8 cellular contexts compared by ENCODE assay signal in the genomic region with DNA sequence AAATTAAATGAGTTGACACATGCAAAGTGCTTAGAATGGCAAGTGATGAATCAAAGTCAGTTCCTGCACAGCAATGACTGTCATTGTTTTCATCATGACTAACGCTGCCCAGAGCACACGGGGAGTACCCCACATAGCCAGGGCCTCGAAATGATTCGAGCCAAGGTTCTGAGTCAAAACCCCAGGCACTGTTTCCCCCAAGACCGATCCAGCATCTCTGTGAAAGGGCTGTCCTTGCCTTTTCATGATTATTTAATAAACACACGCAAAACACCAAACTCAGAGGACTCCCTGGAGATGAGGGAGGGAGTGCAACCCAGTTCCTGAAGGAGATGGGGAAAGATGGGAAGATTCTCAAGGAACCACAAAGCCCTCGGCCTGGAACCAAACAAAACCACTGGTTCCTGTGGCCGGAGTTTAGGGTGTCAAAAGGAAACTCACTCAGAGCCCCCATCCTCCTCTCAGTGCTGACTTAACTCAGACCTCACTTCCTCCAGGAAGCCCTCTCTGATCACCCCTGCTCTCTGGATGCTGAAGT. TPM values are rescaled to one million over a fixed set of nuclear protein-coding genes. Genes with fewer than 3 reads are reported as not detected.
DNase-seq lines count a peak whose midpoint lies in the region; ATAC-seq and TF ChIP-seq lines count a peak whose summit lies in the region.
"Had no signal": no experiment of that assay in that cellular context is flagged by ENCODE, and none has a peak within 500 bp of the region (broad histone marks: within the 10 kb centered on the region; RNA-seq: fewer than 3 reads in every experiment).

No MANE protein-coding gene starts in this region.

- H3K27ac Mint-ChIP-seq in naive B cell = peak overlapping the region; percentile 76 to 96 (median 88)
- no peak overlapping the region for H3K27ac Mint-ChIP-seq in GM23338

- H2AFZ ChIP-seq in MM.1S (ENCODE audit: low read length) (no peak overlapping the region), GM23338 (no peak overlapping the region)

- H3K79me2 ChIP-seq in MM.1S (ENCODE audit: low read length) (no peaks in the 10 kb centered on the region), GM23338 (replicated peaks; ENCODE audit: insufficient read depth) (no peaks in the 10 kb centered on the region)

- H3K9me3 Mint-ChIP-seq in naive B cell = no peaks in the 10 kb centered on the region
- no peaks in the 10 kb centered on the region for H3K9me3 Mint-ChIP-seq in GM23338

- no peak overlapping the region for H3K4me3 ChIP-seq in RWPE2 (ENCODE audit: severe bottlenecking)
- H3K4me3 ChIP-seq in ascending aorta = no peak overlapping the region
- H3K4me3 ChIP-seq in MM.1S (ENCODE audit: low read length) = no peak overlapping the region
- H3K4me3 ChIP-seq in GM23338 = no peak overlapping the region

- H3K9me3 ChIP-seq in RWPE2 (ENCODE audit: severe bottlenecking) (no peaks in the 10 kb centered on the region), ascending aorta (no peaks in the 10 kb centered on the region), MM.1S (replicated peaks; ENCODE audit: insufficient read depth, low read length) (no peaks in the 10 kb centered on the region)

- DNase-seq in RWPE2 (ENCODE audit: low spot score) (peak; percentile 80), ascending aorta (ENCODE audit: low spot score in 2 of 2) (peak in 1 of 2 donors; percentile 20), naive B cell (no peak), MM.1S (no peak), GM23338 (ENCODE audit: low spot score) (no peak), NCI-H748 treated with DMSO at 0.1 percent for 48 hours (lab: John Stamatoyannopoulos, UW) (no peak)

- H3K27me3 Mint-ChIP-seq in naive B cell = no peaks in the 10 kb centered on the region
- H3K27me3 Mint-ChIP-seq in GM23338 (ENCODE audit: insufficient read depth, low read depth, poor library complexity) = peaks cover 40% of the 10 kb centered on the region

- H3K4me1 ChIP-seq in RWPE2 (ENCODE audit: insufficient read depth, poor library complexity, severe bottlenecking) = peaks cover 10% of the 10 kb centered on the region
- H3K4me1 ChIP-seq in ascending aorta = peaks cover 9 to 28% of the 10 kb centered on the region in 2 donors
- peaks cover 6% of the 10 kb centered on the region; the same call in 1 of the 2 replicates for H3K4me1 ChIP-seq in MM.1S (ENCODE audit: low read length)
- peaks cover 24% of the 10 kb centered on the region for H3K4me1 ChIP-seq in GM23338 (ENCODE audit: insufficient read depth)

- H3K9me2 ChIP-seq in MM.1S (replicated peaks; ENCODE audit: insufficient read depth, low read length) (no peaks in the 10 kb centered on the region), GM23338 (ENCODE audit: insufficient read depth) (no peaks in the 10 kb centered on the region)

- H4K20me1 ChIP-seq in MM.1S (ENCODE audit: insufficient read depth, low read length) (no peaks in the 10 kb centered on the region), GM23338 (replicated peaks; ENCODE audit: insufficient read depth) (peaks cover 14% of the 10 kb centered on the region)

- peaks cover 12% of the 10 kb centered on the region for H3K27me3 ChIP-seq in RWPE2 (ENCODE audit: insufficient read depth, poor library complexity, severe bottlenecking)
- H3K27me3 ChIP-seq in ascending aorta = no peaks in the 10 kb centered on the region
- peaks cover 15% of the 10 kb centered on the region for H3K27me3 ChIP-seq in MM.1S (replicated peaks; ENCODE audit: insufficient read depth, low read length)
- H3K27me3 ChIP-seq in GM23338 (ENCODE audit: insufficient read depth) = peaks cover 48% of the 10 kb centered on the region

- H3K4me1 Mint-ChIP-seq in naive B cell (peaks cover 10 to 83% (median 71%) of the 10 kb centered on the region in 3 donors), GM23338 (peaks cover 35% of the 10 kb centered on the region)

- no peaks in the 10 kb centered on the region for H3K36me3 ChIP-seq in RWPE2 (ENCODE audit: low read depth)
- H3K36me3 ChIP-seq in ascending aorta = no peaks in the 10 kb centered on the region
- no peaks in the 10 kb centered on the region for H3K36me3 ChIP-seq in MM.1S (replicated peaks; ENCODE audit: insufficient read depth, low read length)
- H3K36me3 ChIP-seq in GM23338 (ENCODE audit: insufficient read depth) = no peaks in the 10 kb centered on the region

- H3F3A ChIP-seq in MM.1S (ENCODE audit: insufficient read depth, low read length) (no peaks in the 10 kb centered on the region), GM23338 (replicated peaks; ENCODE audit: low read depth) (peaks cover 8% of the 10 kb centered on the region)

- H3K27ac ChIP-seq in RWPE2 (ENCODE audit: poor library complexity, severe bottlenecking) (no peak overlapping the region), ascending aorta (peak overlapping the region; percentile 74 to 75), MM.1S (ENCODE audit: low read length) (no peak overlapping the region), GM23338 (ENCODE audit: low read depth) (no peak overlapping the region)
- H3K27ac ChIP-seq: VCaP had no signal

- H3K36me3 Mint-ChIP-seq in naive B cell (no peaks in the 10 kb centered on the region), GM23338 (ENCODE audit: low read depth) (no peaks in the 10 kb centered on the region; the same call in 2 of the 3 replicates)

- H3K4me2 ChIP-seq in MM.1S (ENCODE audit: low read depth, low read length) = no peak overlapping the region
- no peak overlapping the region for H3K4me2 ChIP-seq in GM23338

- peak overlapping the region; percentile 84 to 99 (median 96) for H3K4me3 Mint-ChIP-seq in naive B cell
- no peak overlapping the region for H3K4me3 Mint-ChIP-seq in GM23338

- H3K9ac ChIP-seq in MM.1S (ENCODE audit: low read length) = no peak overlapping the region

- intact Hi-C loops in ascending aorta (cut with DNase I) = loop anchor here (10.0 kb wide), 1 partner anchor 1039 kb away; the partner anchor contains the start of gene SULF2

- TF ChIP-seq CTCF in RWPE2 (IDR thresholded peaks at IDR 0.05; ENCODE audit: poor library complexity, severe bottlenecking) (no peak), ascending aorta (IDR thresholded peaks at IDR 0.05) (no peak), MM.1S (IDR thresholded peaks at IDR 0.05; ENCODE audit: low read length) (no peak), GM23338 (conservative IDR thresholded peaks at IDR 0.05; ENCODE audit: low read depth in 2 of 2) (no peak)

- ATAC-seq in GM21447 (IDR thresholded peaks at IDR 0.05; ENCODE audit: unreplicated experiment) = peak; percentile 38
- ATAC-seq in RWPE2 (ENCODE audit: low read depth) = peak; percentile 75
- peak in 1 of 2 donors; percentile 5 for ATAC-seq in naive B cell (ENCODE audit: low read depth in 2 of 2)
- no peak for ATAC-seq in GM23338

TF ChIP-seq in GM23338, 12 proteins besides CTCF, POLR2A, EP300 and RAD21:
- no peak for TF ChIP-seq JUNB (IDR thresholded peaks at IDR 0.05; ENCODE audit: unreplicated experiment)
- no peak for TF ChIP-seq EZH2 (IDR thresholded peaks at IDR 0.05; ENCODE audit: low read depth, unreplicated experiment)

RNA-seq across cellular contexts. Expression of gene PREX1, which starts 3.8 kb away (rescaled TPM):
- total RNA-seq in ascending aorta = 75.4 TPM
- polyA plus RNA-seq in naive B cell (ENCODE audit: low read depth in 6 of 6) (10 to 100 TPM; 13.3 to 37.5 (median 17.1) TPM), GM23338 (2016; fragmentation: Nextera tagmentation; extraction: Ambion mirVana) (2.4 and 2.6 TPM in 2 replicates)
- total RNA-seq in GM23338 (2014; rRNA removed; shearing (Covaris generic)) = 7.8 and 10.3 TPM in 2 replicates

Comparison
In these comparisons a context has a peak if more than half of its experiments do, and no peak if none do; other contexts are left out.
1. H3K27ac ChIP-seq: peak in ascending aorta (2 of 2); none in RWPE2 (single experiment), MM.1S (single experiment) and GM23338 (single experiment).